In genomic region chr7:16923019-16923418, GRCh38 we compare ENCODE assay signal across 15 cellular contexts. TPM values are rescaled to one million over a fixed set of nuclear protein-coding genes. Genes with fewer than 3 reads are reported as not detected.
A peak's percentile ranks its signal among the peaks of the same experiment; 100 is the strongest.
DNase-seq lines count a peak whose midpoint lies in the region; ATAC-seq and TF ChIP-seq lines count a peak whose summit lies in the region.
"Had no signal": no experiment of that assay in that cellular context is flagged by ENCODE, and none has a peak within 500 bp of the region (broad histone marks: within the 10 kb centered on the region; RNA-seq: fewer than 3 reads in every experiment).

No MANE protein-coding gene starts in this region.

- no peak overlapping the region for H3K4me3 ChIP-seq in SK-N-SH (ENCODE audit: low read depth in 2 of 2, low read length in 1 of 2)

- H3K9me3 Mint-ChIP-seq in activated T-helper 17 cell treated with anti-CD3 and anti-CD28 coated beads, Interleukin-2, amount 50 U/mL, for 72 hours: no peaks in the 10 kb centered on the region
- H3K9me3 Mint-ChIP-seq in osteocyte (ENCODE audit: unreplicated experiment): no peaks in the 10 kb centered on the region
- H3K9me3 Mint-ChIP-seq: CD14-positive monocyte; naive thymus-derived CD8-positive, alpha-beta T cell had no signal

- no peak for TF ChIP-seq RAD21 in SK-N-SH (IDR thresholded peaks at IDR 0.05; ENCODE audit: low read length)

- H3K27me3 ChIP-seq in SK-N-SH (ENCODE audit: insufficient read depth): no peaks in the 10 kb centered on the region

- POLR2A ChIA-PET in SK-N-SH (lab: Yijun Ruan, JAX): no interaction called here

- H3K27ac ChIP-seq in SK-N-SH (ENCODE audit: low read depth in 2 of 2, low read length in 1 of 2): no peak overlapping the region
- H3K27ac ChIP-seq: 22Rv1 had no signal

- H3K9ac ChIP-seq in SK-N-SH: no peak overlapping the region

- H2AFZ ChIP-seq in SK-N-SH (ENCODE audit: low read depth): peak overlapping the region; percentile 54; the same call in 1 of the 2 replicates

- no peaks in the 10 kb centered on the region for H3K4me1 Mint-ChIP-seq in activated T-helper 17 cell treated with anti-CD3 and anti-CD28 coated beads, Interleukin-2, amount 50 U/mL, for 72 hours
- H3K4me1 Mint-ChIP-seq in osteocyte (ENCODE audit: unreplicated experiment): peaks cover 49% of the 10 kb centered on the region

- H3F3A ChIP-seq in SK-N-SH (replicated peaks; ENCODE audit: insufficient read depth): no peaks in the 10 kb centered on the region

- H3K79me2 ChIP-seq in SK-N-SH (ENCODE audit: insufficient read depth): no peaks in the 10 kb centered on the region

- ATAC-seq in SK-N-SH treated with all-trans-retinoic acid at 6 μM for 48 hours: no peak
- ATAC-seq in HG02852 (IDR thresholded peaks at IDR 0.05; ENCODE audit: unreplicated experiment): peak; percentile 49
- peak; percentile 37 for ATAC-seq in activated T-helper 17 cell treated with anti-CD3 and anti-CD28 coated beads, Interleukin-2, amount 50 U/mL, for 72 hours (replicated peaks)
- no peak for ATAC-seq in HG03521 (IDR thresholded peaks at IDR 0.05; ENCODE audit: unreplicated experiment)
- ATAC-seq: naive thymus-derived CD8-positive, alpha-beta T cell had no signal

- TF ChIP-seq CTCF in SK-N-SH (IDR thresholded peaks at IDR 0.05) (no peak), osteocyte (IDR thresholded peaks at IDR 0.05) (no peak)

- DNase-seq in SK-N-SH: no peak
- DNase-seq in osteocyte (ENCODE audit: extremely low spot score, unreplicated experiment): no peak
- DNase-seq in NCI-H2081 treated with DMSO at 0.1 percent for 48 hours (lab: John Stamatoyannopoulos, UW): no peak
- DNase-seq in NCI-H345 treated with DMSO at 0.1 percent for 48 hours (lab: John Stamatoyannopoulos, UW; ENCODE audit: unreplicated experiment): no peak
- DNase-seq: naive thymus-derived CD8-positive, alpha-beta T cell; NCI-H1436 treated with DMSO at 0.1 percent for 48 hours; NCI-H524 treated with DMSO at 0.1 percent for 48 hours; T1000 had no signal

- H3K9me2 ChIP-seq in SK-N-SH: no peaks in the 10 kb centered on the region

- no peaks in the 10 kb centered on the region for H3K27me3 Mint-ChIP-seq in activated T-helper 17 cell treated with anti-CD3 and anti-CD28 coated beads, Interleukin-2, amount 50 U/mL, for 72 hours
- H3K27me3 Mint-ChIP-seq in osteocyte (ENCODE audit: unreplicated experiment): no peaks in the 10 kb centered on the region

- H3K27ac Mint-ChIP-seq in activated T-helper 17 cell treated with anti-CD3 and anti-CD28 coated beads, Interleukin-2, amount 50 U/mL, for 72 hours: no peak overlapping the region
- H3K27ac Mint-ChIP-seq in osteocyte (ENCODE audit: unreplicated experiment): peak overlapping the region; percentile 36
- H3K27ac Mint-ChIP-seq: naive thymus-derived CD8-positive, alpha-beta T cell had no signal

- H3K4me2 ChIP-seq in SK-N-SH: no peak overlapping the region

- no peak overlapping the region for H3K4me3 Mint-ChIP-seq in activated T-helper 17 cell treated with anti-CD3 and anti-CD28 coated beads, Interleukin-2, amount 50 U/mL, for 72 hours
- H3K4me3 Mint-ChIP-seq in osteocyte (ENCODE audit: unreplicated experiment): no peak overlapping the region
- H3K4me3 Mint-ChIP-seq: CD14-positive monocyte; naive thymus-derived CD8-positive, alpha-beta T cell had no signal

- 34% methylated on average over 2 of the region's 2 CpGs for WGBS in SK-N-SH (ENCODE audit: low lambda C conversion rate)

- H3K36me3 ChIP-seq in SK-N-SH (replicated peaks in 1 of 2; ENCODE audit: control insufficient read depth in 1 of 2, insufficient read depth in 2 of 2, low read length in 1 of 2): no peaks in the 10 kb centered on the region

- no peak for TF ChIP-seq EP300 in SK-N-SH (IDR thresholded peaks at IDR 0.05; ENCODE audit: borderline replicate concordance in 1 of 2, low read depth in 1 of 2, low read length in 1 of 2)

- H3K36me3 Mint-ChIP-seq in activated T-helper 17 cell treated with anti-CD3 and anti-CD28 coated beads, Interleukin-2, amount 50 U/mL, for 72 hours (ENCODE audit: low read depth): no peaks in the 10 kb centered on the region
- no peaks in the 10 kb centered on the region for H3K36me3 Mint-ChIP-seq in osteocyte (ENCODE audit: unreplicated experiment)
- H3K36me3 Mint-ChIP-seq: CD14-positive monocyte; naive thymus-derived CD8-positive, alpha-beta T cell had no signal

- H3K4me1 ChIP-seq in SK-N-SH (ENCODE audit: control insufficient read depth in 1 of 2, insufficient read depth in 2 of 2, low read depth in 1 of 2, low read length in 1 of 2): peaks cover 0 to 8% of the 10 kb centered on the region in 2 experiments; a peak in 1 of 4 replicates

- CTCF ChIA-PET in SK-N-SH (lab: Yijun Ruan, JAX): interaction anchor here (0.6 to 1.0 kb wide), 4 partner anchors 80 to 358 kb away, joined by 3 read pairs; no protein-coding TSS in a partner anchor

- H4K20me1 ChIP-seq in SK-N-SH (ENCODE audit: insufficient read depth): no peaks in the 10 kb centered on the region

- H3K9me3 ChIP-seq in SK-N-SH: no peaks in the 10 kb centered on the region

TF ChIP-seq in SK-N-SH, 30 proteins besides CTCF, POLR2A, EP300 and RAD21 (continues in another document):
- TF ChIP-seq ELF1 (IDR thresholded peaks at IDR 0.05) (no peak), ZBTB33 (IDR thresholded peaks at IDR 0.05; ENCODE audit: borderline replicate concordance, low read depth) (no peak), IRF3 (IDR thresholded peaks at IDR 0.05; ENCODE audit: low read depth, low read length) (no peak), JUND (IDR thresholded peaks at IDR 0.05) (no peak), FOXM1 (IDR thresholded peaks at IDR 0.05; ENCODE audit: low read depth) (no peak), SIN3A (IDR thresholded peaks at IDR 0.05; ENCODE audit: borderline replicate concordance, low read depth, low read length) (no peak)

TF ChIP-seq in SK-N-SH treated with all-trans-retinoic acid at 6 μM for 48 hours, 23 proteins besides CTCF, POLR2A, EP300 and RAD21 (continues in another document):
- no peak for TF ChIP-seq ZNF8 (CRISPR knock-in tag; IDR thresholded peaks at IDR 0.05)
- no peak for TF ChIP-seq GLIS3 (CRISPR knock-in tag; IDR thresholded peaks at IDR 0.05)
- TF ChIP-seq ZNF565 (CRISPR knock-in tag; conservative IDR thresholded peaks at IDR 0.05; ENCODE audit: low read depth): no peak
- no peak for TF ChIP-seq TCF4 (CRISPR knock-in tag; IDR thresholded peaks at IDR 0.05; ENCODE audit: borderline replicate concordance)
- TF ChIP-seq OSR1 (CRISPR knock-in tag; IDR thresholded peaks at IDR 0.05): no peak
- no peak for TF ChIP-seq ZC3H10 (CRISPR knock-in tag; IDR thresholded peaks at IDR 0.05)
- no peak for TF ChIP-seq ESRRG (CRISPR knock-in tag; IDR thresholded peaks at IDR 0.05)
- TF ChIP-seq ZFP30 (CRISPR knock-in tag; IDR thresholded peaks at IDR 0.05): no peak
- TF ChIP-seq ISL1 (CRISPR knock-in tag; IDR thresholded peaks at IDR 0.05): no peak
- TF ChIP-seq BACH2 (CRISPR knock-in tag; IDR thresholded peaks at IDR 0.05; ENCODE audit: borderline replicate concordance): no peak
- no peak for TF ChIP-seq ZFP3 (CRISPR knock-in tag; IDR thresholded peaks at IDR 0.05)
- TF ChIP-seq POU6F1 (CRISPR knock-in tag; IDR thresholded peaks at IDR 0.05; ENCODE audit: borderline replicate concordance, low read depth): no peak
- no peak for TF ChIP-seq CSRNP3 (CRISPR knock-in tag; IDR thresholded peaks at IDR 0.05)
- TF ChIP-seq PPARA (CRISPR knock-in tag; IDR thresholded peaks at IDR 0.05; ENCODE audit: borderline replicate concordance): no peak
- no peak for TF ChIP-seq PATZ1 (CRISPR knock-in tag; IDR thresholded peaks at IDR 0.05; ENCODE audit: borderline replicate concordance)

RNA-seq across cellular contexts. Expression of gene AGR3, which starts 41.2 kb away (rescaled TPM):
- polyA plus RNA-seq in SK-N-SH (2012; rRNA removed): not detected in 2 replicates
- polyA plus RNA-seq in SK-N-SH (2012; cell fraction: cytosol; rRNA removed): not detected in 2 replicates
- not detected in 2 replicates for polyA plus RNA-seq in SK-N-SH (2012; cell fraction: nucleus; rRNA removed)
- total RNA-seq in activated T-helper 17 cell treated with anti-CD3 and anti-CD28 coated beads, Interleukin-2, amount 50 U/mL, for 72 hours: not detected
- not detected in 2 replicates for total RNA-seq in osteocyte
- total RNA-seq: kidney epithelial cell; naive thymus-derived CD8-positive, alpha-beta T cell had no signal
- polyA plus RNA-seq: CD14-positive monocyte; naive thymus-derived CD8-positive, alpha-beta T cell had no signal

Comparison
In these comparisons a context has a peak if more than half of its experiments do, and no peak if none do; other contexts are left out.
1. ATAC-seq: peak in HG02852 (single experiment) and activated T-helper 17 cell treated with anti-CD3 and anti-CD28 coated beads, Interleukin-2, amount 50 U/mL, for 72 hours (single experiment); none in SK-N-SH treated with all-trans-retinoic acid at 6 μM for 48 hours (single experiment) and HG03521 (single experiment).